ENCODE assay signal across 17 cellular contexts in the genomic region with DNA sequence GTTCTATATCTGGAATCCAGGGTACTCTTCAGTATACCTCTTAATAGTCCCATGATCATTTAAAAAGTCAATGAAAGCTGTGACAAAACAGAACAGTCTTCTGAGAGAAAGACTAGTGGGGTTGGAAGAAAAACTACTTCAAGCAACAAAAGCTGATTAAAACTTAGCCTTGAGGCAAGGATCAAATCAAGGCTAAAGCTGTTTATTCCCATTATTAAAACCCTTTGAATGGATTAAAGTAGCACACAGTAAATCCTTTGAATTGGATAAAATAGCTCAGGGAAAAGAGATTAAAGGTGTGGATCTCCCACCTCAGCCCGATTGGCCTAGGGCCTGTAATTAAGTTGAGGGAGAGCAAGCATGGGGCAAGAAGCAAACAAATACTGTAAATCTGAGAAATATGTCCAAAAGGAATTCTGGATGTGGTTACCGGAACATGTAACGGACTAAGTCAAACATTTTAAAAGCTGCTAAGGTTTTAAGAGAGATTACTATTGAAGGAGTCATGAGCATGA.
"Had no signal": no experiment of that assay in that cellular context is flagged by ENCODE, and none has a peak within 500 bp of the region (broad histone marks: within the 10 kb centered on the region; RNA-seq: fewer than 3 reads in every experiment).

No MANE protein-coding gene starts in this region.

- H3K79me2 ChIP-seq: parathyroid adenoma had no signal

- H3K36me3 ChIP-seq: colonic mucosa, esophagus squamous epithelium, gastroesophageal sphincter, left ventricle myocardium inferior, lower lobe of right lung, neural progenitor cell, prostate gland, stomach had no signal

- DNase-seq: esophagus squamous epithelium; immature natural killer cell; left ventricle myocardium inferior; lower lobe of right lung; occipital lobe; stimulated activated CD4-positive, alpha-beta T cell treated with anti-CD3 and anti-CD28 coated beads, Interleukin-12 subunit alpha, Interleukin-12 subunit beta, amount 100 ng/mL, for 4 hours; stimulated activated naive CD4-positive, alpha-beta T cell; stomach had no signal

- H3K27me3 ChIP-seq: colonic mucosa, esophagus squamous epithelium, gastroesophageal sphincter, neural progenitor cell, stomach had no signal

- H3K27ac Mint-ChIP-seq: immature natural killer cell; memory B cell; mesothelial cell of epicardium; natural killer cell treated with Interleukin-12 subunit alpha and Interleukin-12 subunit beta and Interleukin-15 and Interleukin-18, amount 100 ng/mL, for 72 hours; neural progenitor cell had no signal

- H3K4me2 ChIP-seq: neural progenitor cell had no signal

- H3K27me3 Mint-ChIP-seq: natural killer cell treated with Interleukin-12 subunit alpha and Interleukin-12 subunit beta and Interleukin-15 and Interleukin-18, amount 100 ng/mL, for 72 hours had no signal

- H3K4me1 Mint-ChIP-seq: immature natural killer cell, memory B cell had no signal

- H3K9ac ChIP-seq: neural progenitor cell, parathyroid adenoma had no signal

- H3K27ac ChIP-seq: colonic mucosa, esophagus squamous epithelium, gastroesophageal sphincter, left ventricle myocardium inferior, lower lobe of right lung, neural progenitor cell, parathyroid adenoma, prostate gland, skin epidermis, stomach had no signal

- H3K4me1 ChIP-seq: colonic mucosa, esophagus squamous epithelium, gastroesophageal sphincter, left ventricle myocardium inferior, lower lobe of right lung, parathyroid adenoma, prostate gland had no signal

- H2AFZ ChIP-seq: neural progenitor cell, parathyroid adenoma had no signal

- H3K9me3 Mint-ChIP-seq: memory B cell; mesothelial cell of epicardium; natural killer cell treated with Interleukin-12 subunit alpha and Interleukin-12 subunit beta and Interleukin-15 and Interleukin-18, amount 100 ng/mL, for 72 hours; neural progenitor cell had no signal

- H3K9me3 ChIP-seq: colonic mucosa, esophagus squamous epithelium, gastroesophageal sphincter, lower lobe of right lung, prostate gland, stomach had no signal

- H3K36me3 Mint-ChIP-seq: immature natural killer cell; memory B cell; mesothelial cell of epicardium; natural killer cell treated with Interleukin-12 subunit alpha and Interleukin-12 subunit beta and Interleukin-15 and Interleukin-18, amount 100 ng/mL, for 72 hours; neural progenitor cell had no signal

- H3K4me3 ChIP-seq: colonic mucosa, esophagus squamous epithelium, gastroesophageal sphincter, left ventricle myocardium inferior, lower lobe of right lung, neural progenitor cell, prostate gland, skin epidermis, stomach had no signal

- H3K4me3 Mint-ChIP-seq: immature natural killer cell; memory B cell; mesothelial cell of epicardium; natural killer cell treated with Interleukin-12 subunit alpha and Interleukin-12 subunit beta and Interleukin-15 and Interleukin-18, amount 100 ng/mL, for 72 hours; neural progenitor cell had no signal
